ENCODE assay signal across 23 cellular contexts in the genomic region with DNA sequence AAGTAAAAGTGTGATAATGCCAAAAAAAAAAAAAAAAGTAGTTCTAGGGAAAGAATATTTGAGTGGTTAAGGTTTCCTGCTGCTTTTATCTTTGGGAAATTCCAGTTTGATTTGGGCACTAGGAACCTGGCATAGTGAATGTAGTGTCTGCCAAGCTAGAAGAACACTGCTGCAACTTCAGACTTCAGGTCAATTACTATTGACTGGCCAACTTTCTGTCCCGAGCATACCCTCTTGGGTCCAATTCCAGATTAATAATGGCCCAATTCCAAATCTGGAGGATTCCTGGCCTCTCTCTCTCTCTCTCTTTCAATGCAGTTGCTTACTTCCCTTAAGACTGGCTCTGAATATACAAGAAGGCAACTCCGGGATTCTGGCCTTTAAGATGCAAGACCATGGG.
DNase-seq lines count a peak whose midpoint lies in the region; ATAC-seq and TF ChIP-seq lines count a peak whose summit lies in the region.
"Had no signal": no experiment of that assay in that cellular context is flagged by ENCODE, and none has a peak within 500 bp of the region (broad histone marks: within the 10 kb centered on the region; RNA-seq: fewer than 3 reads in every experiment).

No MANE protein-coding gene starts in this region.

- WGBS in right lobe of liver (ENCODE audit: insufficient coverage, low coverage, low lambda C conversion rate, missing lambda C conversion rate) = 19% methylated on average over 2 of the region's 2 CpGs

- H3K36me3 ChIP-seq in right lobe of liver = no peaks in the 10 kb centered on the region

- H3K4me1 ChIP-seq in right lobe of liver = peaks cover 0 to 32% (median 16%) of the 10 kb centered on the region in 4 donors

- H3K4me3 ChIP-seq in right lobe of liver = no peak overlapping the region
- H3K4me3 ChIP-seq: GM23248 had no signal

- intact Hi-C loops in right lobe of liver (cut with DNase I) = loop anchor here in 1 of 2 donors (10.0 kb wide), 1 partner anchor 75 kb away; no protein-coding TSS in a partner anchor

- peak; percentile 75 to 89 (median 80) for ATAC-seq in right lobe of liver
- ATAC-seq in GM21576 (IDR thresholded peaks at IDR 0.05; ENCODE audit: unreplicated experiment) = no peak

- H3K9me3 ChIP-seq in right lobe of liver = no peaks in the 10 kb centered on the region

- H3K27ac ChIP-seq in right lobe of liver = no peak overlapping the region
- H3K27ac ChIP-seq: C4-2B, GM23248 had no signal

- TF ChIP-seq POLR2A in right lobe of liver (IDR thresholded peaks at IDR 0.05) = no peak

- TF ChIP-seq CTCF in right lobe of liver (IDR thresholded peaks at IDR 0.05) = no peak

- DNase-seq in Ammon's horn (ENCODE audit: low spot score) (peak; percentile 28), M059J (ENCODE audit: low read depth) (peak; percentile 48), astrocyte of the hippocampus (ENCODE audit: low read depth, low spot score) (peak; percentile 49), right lobe of liver (peak in 1 of 3 donors; percentile 59), cerebellum (ENCODE audit: low spot score) (no peak), T1000 (lab: John Stamatoyannopoulos, UW) (no peak), NCI-H510A (lab: John Stamatoyannopoulos, UW) (no peak)
- DNase-seq: CD8-positive, alpha-beta memory T cell; DMS 273 treated with DMSO at 0.1 percent for 48 hours; DND-41; H9; KG1; NCI-H1048; NCI-H1417; NCI-H1694; NCI-H2029 treated with DMSO at 0.1 percent for 48 hours; NCI-H510A treated with DMSO at 0.1 percent for 48 hours; NCI-H774; SK-N-SH; SW 1271 had no signal

- H3K27me3 ChIP-seq in right lobe of liver = no peaks in the 10 kb centered on the region

Comparison
In these comparisons a context has a peak if more than half of its experiments do, and no peak if none do; other contexts are left out.
1. DNase-seq: peak in Ammon's horn (single experiment), M059J (single experiment) and astrocyte of the hippocampus (single experiment); none in cerebellum (single experiment), T1000 (single experiment) and NCI-H510A (single experiment).